Comparison of ENCODE assay signal across 6 cellular contexts in the genomic region with DNA sequence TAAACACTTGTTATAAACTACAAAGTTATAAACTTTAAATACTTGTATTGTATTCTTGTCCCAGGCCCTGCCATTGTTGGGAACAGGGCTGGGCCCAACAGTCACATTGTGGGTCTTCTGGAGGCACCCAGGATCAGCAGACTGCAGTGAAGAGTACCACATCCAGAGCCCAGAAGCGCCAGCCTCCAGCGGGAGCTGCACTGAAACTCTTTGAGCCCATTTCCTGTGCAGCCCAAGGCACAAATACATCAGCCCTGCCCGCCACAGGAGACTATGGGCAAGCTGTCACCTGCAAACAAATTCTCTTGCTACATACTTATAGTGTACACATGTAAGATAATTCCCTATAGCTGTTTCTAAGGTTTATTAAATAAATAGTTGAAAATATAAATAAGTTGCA.
A peak's percentile ranks its signal among the peaks of the same experiment; 100 is the strongest.
DNase-seq lines count a peak whose midpoint lies in the region; ATAC-seq and TF ChIP-seq lines count a peak whose summit lies in the region.
"Not testable (repeated sequence)": the region's sequence is repeated elsewhere in the genome, so short reads cannot be mapped to it uniquely, and the experiment has no call there.

No MANE protein-coding gene starts in this region.

- H3K4me2 ChIP-seq in DND-41 (ENCODE audit: insufficient read depth, low read length): not testable (repeated sequence)

- not testable (repeated sequence) for H4K20me1 ChIP-seq in DND-41 (ENCODE audit: insufficient read depth, low read length)

- not testable (repeated sequence) for H3K27me3 Mint-ChIP-seq in activated CD4-positive, alpha-beta T cell treated with anti-CD3 and anti-CD28 coated beads, Interleukin-2, amount 10 ng/mL, durations not matched to agents 7 days and 5 days; activated CD8-positive, alpha-beta T cell treated with anti-CD3 and anti-CD28 coated beads, Interleukin-2, amount 10 ng/mL, durations not matched to agents 7 days and 5 days (ENCODE audit: low read depth); natural killer cell (ENCODE audit: low read depth in 2 of 2)

- H3K4me1 Mint-ChIP-seq in activated CD4-positive, alpha-beta T cell treated with anti-CD3 and anti-CD28 coated beads, Interleukin-2, amount 10 ng/mL, durations not matched to agents 7 days and 5 days; activated CD8-positive, alpha-beta T cell treated with anti-CD3 and anti-CD28 coated beads, Interleukin-2, amount 10 ng/mL, durations not matched to agents 7 days and 5 days (ENCODE audit: low read depth); natural killer cell: not testable (repeated sequence)

- H3K9me3 Mint-ChIP-seq in activated CD4-positive, alpha-beta T cell treated with anti-CD3 and anti-CD28 coated beads, Interleukin-2, amount 10 ng/mL, durations not matched to agents 7 days and 5 days; activated CD8-positive, alpha-beta T cell treated with anti-CD3 and anti-CD28 coated beads, Interleukin-2, amount 10 ng/mL, durations not matched to agents 7 days and 5 days (ENCODE audit: insufficient read depth); natural killer cell: not testable (repeated sequence)

- peak; percentile 13 for DNase-seq in DND-41
- DNase-seq in Jurkat, Clone E6-1 (ENCODE audit: low read depth, low spot score): peak; percentile 54
- DNase-seq in activated CD4-positive, alpha-beta T cell treated with anti-CD3 and anti-CD28 coated beads, Interleukin-2, amount 10 ng/mL, durations not matched to agents 7 days and 5 days: peak; percentile 7
- not testable (repeated sequence) for DNase-seq in activated CD8-positive, alpha-beta T cell treated with anti-CD3 and anti-CD28 coated beads, Interleukin-2, amount 10 ng/mL, durations not matched to agents 7 days and 5 days; natural killer cell
- peak; percentile 1 for DNase-seq in stimulated activated CD8-positive, alpha-beta memory T cell treated with anti-CD3 and anti-CD28 coated beads, Interleukin-12 subunit alpha, Interleukin-12 subunit beta, amount 100 ng/mL, for 24 hours (ENCODE audit: extremely low read depth)

- CTCF ChIA-PET in activated CD4-positive, alpha-beta T cell treated with anti-CD3 and anti-CD28 coated beads, Interleukin-2, amount 10 ng/mL, durations not matched to agents 7 days and 5 days (lab: Charles Lee): interaction anchor here (0.6 kb wide), 1 partner anchor 176 kb away, joined by 3 read pairs; no protein-coding TSS in a partner anchor
- CTCF ChIA-PET in activated CD8-positive, alpha-beta T cell treated with anti-CD3 and anti-CD28 coated beads, Interleukin-2, amount 10 ng/mL, durations not matched to agents 7 days and 5 days (lab: Charles Lee): not testable (repeated sequence)

- peaks cover 58% of the 10 kb centered on the region for H3K36me3 Mint-ChIP-seq in activated CD4-positive, alpha-beta T cell treated with anti-CD3 and anti-CD28 coated beads, Interleukin-2, amount 10 ng/mL, durations not matched to agents 7 days and 5 days (ENCODE audit: low read depth)
- peaks cover 53% of the 10 kb centered on the region for H3K36me3 Mint-ChIP-seq in activated CD8-positive, alpha-beta T cell treated with anti-CD3 and anti-CD28 coated beads, Interleukin-2, amount 10 ng/mL, durations not matched to agents 7 days and 5 days (ENCODE audit: low read depth)
- peaks cover 24% of the 10 kb centered on the region for H3K36me3 Mint-ChIP-seq in natural killer cell

- not testable (repeated sequence) for H3K27ac ChIP-seq in DND-41 (ENCODE audit: low read length)

- not testable (repeated sequence) for H3K27ac Mint-ChIP-seq in activated CD4-positive, alpha-beta T cell treated with anti-CD3 and anti-CD28 coated beads, Interleukin-2, amount 10 ng/mL, durations not matched to agents 7 days and 5 days; activated CD8-positive, alpha-beta T cell treated with anti-CD3 and anti-CD28 coated beads, Interleukin-2, amount 10 ng/mL, durations not matched to agents 7 days and 5 days; natural killer cell

- not testable (repeated sequence) for TF ChIP-seq CTCF in DND-41 (IDR thresholded peaks at IDR 0.05; ENCODE audit: borderline replicate concordance, extremely low read depth, low read length, poor library complexity, severe bottlenecking); natural killer cell (IDR thresholded peaks at IDR 0.05)

- not testable (repeated sequence) for H3K4me3 ChIP-seq in DND-41 (ENCODE audit: low read depth in 1 of 2, low read length in 2 of 2); Jurkat, Clone E6-1 (ENCODE audit: low read length)

- not testable (repeated sequence) for H3K9me3 ChIP-seq in DND-41 (ENCODE audit: insufficient read depth, low read length, severe bottlenecking)

- H3K36me3 ChIP-seq in DND-41 (ENCODE audit: insufficient read depth, low read length): peaks cover 27% of the 10 kb centered on the region

- 0 out of 3 replicates have a peak, but pooled peaks have one; percentile 42 for ATAC-seq in DND-41 (ENCODE audit: insufficient read depth, low read depth)
- peak; percentile 57 for ATAC-seq in activated CD8-positive, alpha-beta T cell treated with anti-CD3 and anti-CD28 coated beads, Interleukin-2, amount 10 ng/mL, durations not matched to agents 7 days and 5 days
- ATAC-seq in natural killer cell: peak in 2 of 3 donors; percentile 26 to 60

- intact Hi-C loops in natural killer cell (cut with micrococcal nuclease): not testable (repeated sequence)

- H3K4me1 ChIP-seq in DND-41 (ENCODE audit: insufficient read depth, low read length): not testable (repeated sequence)

- not testable (repeated sequence) for H2AFZ ChIP-seq in DND-41 (ENCODE audit: low read depth, low read length)

- H3K4me3 Mint-ChIP-seq in activated CD4-positive, alpha-beta T cell treated with anti-CD3 and anti-CD28 coated beads, Interleukin-2, amount 10 ng/mL, durations not matched to agents 7 days and 5 days; activated CD8-positive, alpha-beta T cell treated with anti-CD3 and anti-CD28 coated beads, Interleukin-2, amount 10 ng/mL, durations not matched to agents 7 days and 5 days; natural killer cell: not testable (repeated sequence)

- not testable (repeated sequence) for H3K79me2 ChIP-seq in DND-41 (ENCODE audit: insufficient read depth, low read length)

- not testable (repeated sequence) for H3K9ac ChIP-seq in DND-41 (ENCODE audit: low read depth, low read length)

- POLR2A ChIA-PET in activated CD4-positive, alpha-beta T cell treated with anti-CD3 and anti-CD28 coated beads, Interleukin-2, amount 10 ng/mL, durations not matched to agents 7 days and 5 days (lab: Charles Lee); activated CD8-positive, alpha-beta T cell treated with anti-CD3 and anti-CD28 coated beads, Interleukin-2, amount 10 ng/mL, durations not matched to agents 7 days and 5 days (lab: Charles Lee): not testable (repeated sequence)

- H3K27me3 ChIP-seq in DND-41 (ENCODE audit: insufficient read depth, low read length, poor library complexity): not testable (repeated sequence)
